8 cellular contexts compared by ENCODE assay signal in genomic region chr22:33920927-33921575, GRCh38. TPM values are rescaled to one million over a fixed set of nuclear protein-coding genes. Genes with fewer than 3 reads are reported as not detected.
A peak's percentile ranks its signal among the peaks of the same experiment; 100 is the strongest.
DNase-seq lines count a peak whose midpoint lies in the region; ATAC-seq lines count a peak whose summit lies in the region.

No MANE protein-coding gene starts in this region.

- H3K9me3 Mint-ChIP-seq in activated CD8-positive, alpha-beta memory T cell treated with anti-CD3 and anti-CD28 coated beads, Interleukin-2, amount 10 ng/mL, durations not matched to agents 7 days and 5 days (ENCODE audit: low read depth), result no peaks in the 10 kb centered on the region
- H3K9me3 Mint-ChIP-seq in effector memory CD8-positive, alpha-beta T cell, result no peaks in the 10 kb centered on the region
- no peaks in the 10 kb centered on the region for H3K9me3 Mint-ChIP-seq in memory B cell

- no peak overlapping the region for H3K4me3 Mint-ChIP-seq in activated CD8-positive, alpha-beta memory T cell treated with anti-CD3 and anti-CD28 coated beads, Interleukin-2, amount 10 ng/mL, durations not matched to agents 7 days and 5 days
- peak overlapping the region; percentile 48 to 69 for H3K4me3 Mint-ChIP-seq in effector memory CD8-positive, alpha-beta T cell
- H3K4me3 Mint-ChIP-seq in memory B cell, result peak overlapping the region; percentile 94

- peak; percentile 58 for ATAC-seq in HG03442 (IDR thresholded peaks at IDR 0.05; ENCODE audit: unreplicated experiment)
- ATAC-seq in activated CD8-positive, alpha-beta memory T cell treated with anti-CD3 and anti-CD28 coated beads, Interleukin-2, amount 10 ng/mL, durations not matched to agents 7 days and 5 days, result peak; percentile 97
- ATAC-seq in effector memory CD8-positive, alpha-beta T cell (replicated peaks), result peak; percentile 83
- peak; percentile 84 for ATAC-seq in memory B cell (ENCODE audit: low read depth)

- CTCF ChIA-PET in activated CD8-positive, alpha-beta memory T cell treated with anti-CD3 and anti-CD28 coated beads, Interleukin-2, amount 10 ng/mL, durations not matched to agents 7 days and 5 days (lab: Charles Lee), result no interaction called here

- H3K36me3 Mint-ChIP-seq in activated CD8-positive, alpha-beta memory T cell treated with anti-CD3 and anti-CD28 coated beads, Interleukin-2, amount 10 ng/mL, durations not matched to agents 7 days and 5 days, result peaks cover 2% of the 10 kb centered on the region
- no peaks in the 10 kb centered on the region for H3K36me3 Mint-ChIP-seq in effector memory CD8-positive, alpha-beta T cell (ENCODE audit: insufficient read depth)
- H3K36me3 Mint-ChIP-seq in memory B cell, result no peaks in the 10 kb centered on the region

- DNase-seq in Ammon's horn (ENCODE audit: low spot score), result peak; percentile 97
- DNase-seq in GM19240 (ENCODE audit: insufficient read length, low spot score), result peak; percentile 86
- DNase-seq in NCI-H69 (lab: John Stamatoyannopoulos, UW), result peak; percentile 86
- peak; percentile 85 for DNase-seq in activated CD8-positive, alpha-beta memory T cell treated with anti-CD3 and anti-CD28 coated beads, Interleukin-2, amount 10 ng/mL, durations not matched to agents 7 days and 5 days
- peak; percentile 30 to 59 (median 49) for DNase-seq in effector memory CD8-positive, alpha-beta T cell
- DNase-seq in memory B cell (ENCODE audit: low spot score in 2 of 2), result peak; percentile 92 to 94
- peak; percentile 72 to 86 (median 85) for DNase-seq in stimulated activated CD4-positive, alpha-beta T cell treated with anti-CD3 and anti-CD28 coated beads, TNF-alpha, amount 100 ng/mL, for 4 hours (ENCODE audit: low read depth in 3 of 3)

- H3K27me3 Mint-ChIP-seq in activated CD8-positive, alpha-beta memory T cell treated with anti-CD3 and anti-CD28 coated beads, Interleukin-2, amount 10 ng/mL, durations not matched to agents 7 days and 5 days, result peaks cover 53% of the 10 kb centered on the region
- peaks cover 55 to 80% of the 10 kb centered on the region in 2 donors for H3K27me3 Mint-ChIP-seq in effector memory CD8-positive, alpha-beta T cell
- H3K27me3 Mint-ChIP-seq in memory B cell, result peaks cover 8% of the 10 kb centered on the region

- H3K4me1 Mint-ChIP-seq in activated CD8-positive, alpha-beta memory T cell treated with anti-CD3 and anti-CD28 coated beads, Interleukin-2, amount 10 ng/mL, durations not matched to agents 7 days and 5 days, result peaks cover 10% of the 10 kb centered on the region
- H3K4me1 Mint-ChIP-seq in effector memory CD8-positive, alpha-beta T cell (ENCODE audit: low read depth in 2 of 2), result peaks cover 0 to 9% of the 10 kb centered on the region in 2 donors
- peaks cover 21% of the 10 kb centered on the region for H3K4me1 Mint-ChIP-seq in memory B cell

- no peak overlapping the region for H3K27ac Mint-ChIP-seq in activated CD8-positive, alpha-beta memory T cell treated with anti-CD3 and anti-CD28 coated beads, Interleukin-2, amount 10 ng/mL, durations not matched to agents 7 days and 5 days
- no peak overlapping the region for H3K27ac Mint-ChIP-seq in effector memory CD8-positive, alpha-beta T cell
- H3K27ac Mint-ChIP-seq in memory B cell, result no peak overlapping the region

RNA-seq across cellular contexts. Expression of gene LARGE1, which starts 0.8 kb away (rescaled TPM):
- total RNA-seq in activated CD8-positive, alpha-beta memory T cell treated with anti-CD3 and anti-CD28 coated beads, Interleukin-2, amount 10 ng/mL, durations not matched to agents 7 days and 5 days, result 1 to 10 TPM in 1 of 2 experiments, under 1 TPM in 1; 0.58 to 1.1 TPM

Comparison
In these comparisons a context has a peak if more than half of its experiments do, and no peak if none do; other contexts are left out.
1. Peak in every context shown above with its lines: DNase-seq and ATAC-seq.